Comparison of ENCODE assay signal across 19 cellular contexts in genomic region chr4:125486354-125486753, GRCh38.
"Had no signal": no experiment of that assay in that cellular context is flagged by ENCODE, and none has a peak within 500 bp of the region (broad histone marks: within the 10 kb centered on the region; RNA-seq: fewer than 3 reads in every experiment).

No MANE protein-coding gene starts in this region.

- H3K4me3 ChIP-seq: MG63 had no signal

- ATAC-seq: HepG2, T-helper 17 cell had no signal

- DNase-seq: IMR-90, Karpas-422, KG1, MG63, NCI-H1092, NCI-H1105 treated with DMSO at 0.1 percent for 48 hours, NCI-H1417 treated with DMSO at 0.1 percent for 48 hours, NCI-H146, NCI-H187 treated with DMSO at 0.1 percent for 48 hours, NCI-H2029 treated with DMSO at 0.1 percent for 48 hours, NCI-H2171 treated with DMSO at 0.1 percent for 48 hours, NCI-H2227 treated with DMSO at 0.1 percent for 48 hours, NCI-H526, SHP77, SK-N-SH, T-helper 1 cell, T-helper 17 cell had no signal

- H3K27me3 ChIP-seq: MG63 had no signal

- H3K9me3 ChIP-seq: MG63, SK-N-SH had no signal

- H3K27ac ChIP-seq: RWPE1 had no signal
